Comparison of ENCODE assay signal across 9 cellular contexts in the genomic region with DNA sequence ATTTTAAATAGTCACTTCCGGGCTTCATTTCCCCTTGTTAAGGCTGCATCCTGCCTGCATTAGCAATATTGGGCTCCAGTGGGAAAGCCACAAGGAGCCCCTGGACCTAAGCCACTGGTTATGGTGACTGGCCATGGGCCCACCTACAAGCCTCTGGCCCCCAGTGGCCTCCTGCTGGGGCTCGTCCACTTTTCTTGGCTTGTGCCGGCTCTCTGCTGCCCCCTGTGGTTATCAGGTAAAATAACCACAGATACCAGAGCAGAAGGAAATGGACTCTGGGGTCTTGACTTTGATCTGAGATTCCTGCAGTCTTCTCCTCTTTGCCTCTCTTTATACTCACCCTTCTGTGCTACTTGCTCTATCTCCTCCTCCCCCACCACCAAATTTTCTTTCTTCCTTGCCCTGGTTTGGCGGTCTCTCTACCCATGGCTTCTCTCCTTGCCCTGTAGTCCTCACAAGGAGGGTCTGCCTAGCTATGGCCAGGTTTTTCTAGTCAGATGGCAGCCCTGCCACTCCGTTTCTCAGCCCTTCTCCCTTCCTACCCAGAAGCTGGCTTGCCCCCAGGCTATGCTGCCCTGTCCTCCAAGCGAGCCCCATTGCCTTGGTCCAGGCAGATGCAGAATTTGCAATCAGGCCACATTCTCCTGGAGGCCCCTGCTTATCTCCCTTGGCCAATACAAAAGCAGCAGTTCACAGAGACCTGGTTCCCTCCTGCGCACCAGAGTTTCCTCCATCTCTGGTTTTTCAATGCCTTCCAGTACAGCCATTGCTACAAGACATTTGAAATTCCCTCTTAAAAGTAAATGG.
A peak's percentile ranks its signal among the peaks of the same experiment; 100 is the strongest.
DNase-seq lines count a peak whose midpoint lies in the region; ATAC-seq and TF ChIP-seq lines count a peak whose summit lies in the region.
"Had no signal": no experiment of that assay in that cellular context is flagged by ENCODE, and none has a peak within 500 bp of the region (broad histone marks: within the 10 kb centered on the region; RNA-seq: fewer than 3 reads in every experiment).

No MANE protein-coding gene starts in this region.

- H3K4me2 ChIP-seq in H9 (ENCODE audit: insufficient read depth, insufficient read length, low read length): no peak overlapping the region

- H2BK5ac ChIP-seq in H9 (ENCODE audit: insufficient read length, low read length): no peak overlapping the region

- no peaks in the 10 kb centered on the region for H3K36me3 Mint-ChIP-seq in CD8-positive, alpha-beta T cell
- H3K36me3 Mint-ChIP-seq in H9 (ENCODE audit: insufficient read depth in 1 of 3, low read depth in 3 of 3): peaks cover 0 to 4% (median 3%) of the 10 kb centered on the region in 3 experiments; a peak in 2 of 7 replicates
- no peaks in the 10 kb centered on the region for H3K36me3 Mint-ChIP-seq in neural crest cell (ENCODE audit: low read depth)
- H3K36me3 Mint-ChIP-seq: IgD-negative memory B cell had no signal

- H2BK120ac ChIP-seq in H9 (ENCODE audit: low read depth, low read length, poor library complexity, severe bottlenecking): no peak overlapping the region

- no peak overlapping the region for H3T11ph ChIP-seq in H9 (ENCODE audit: low read length)

- no peak overlapping the region; the same call in 1 of the 2 replicates for H3K14ac ChIP-seq in H9 (ENCODE audit: insufficient read depth, low read length)

- no peak overlapping the region for H3K56ac ChIP-seq in H9 (ENCODE audit: insufficient read length, low read depth, low read length)

- H3K18ac ChIP-seq in H9 (ENCODE audit: insufficient read length, low read depth, low read length): no peak overlapping the region

- CTCF ChIA-PET in CD8-positive, alpha-beta T cell (lab: Charles Lee): interaction anchor here (1.0 to 2.2 kb wide), 6 partner anchors 19 to 239 kb away, joined by 3 to 7 read pairs (median 5); no protein-coding TSS in a partner anchor

- H3K27ac Mint-ChIP-seq in CD8-positive, alpha-beta T cell: no peak overlapping the region
- H3K27ac Mint-ChIP-seq in H9: no peak overlapping the region; a peak in 1 of 7 replicates
- no peak overlapping the region for H3K27ac Mint-ChIP-seq in neural crest cell (ENCODE audit: unreplicated experiment)

- no peaks in the 10 kb centered on the region for H3K4me1 Mint-ChIP-seq in CD8-positive, alpha-beta T cell (ENCODE audit: low read depth)
- H3K4me1 Mint-ChIP-seq in H9 (peaks cover 4% of the 10 kb centered on the region in 2 experiments; a peak in 3 of 4 replicates), neural crest cell (peaks cover 12% of the 10 kb centered on the region)

- no peaks in the 10 kb centered on the region for H4K20me1 ChIP-seq in H9 (ENCODE audit: control insufficient read depth, insufficient read depth, insufficient read length)

- no peak overlapping the region for H3K4me3 ChIP-seq in CD8-positive, alpha-beta T cell (ENCODE audit: low read depth, low read length)
- no peak overlapping the region for H3K4me3 ChIP-seq in esophagus squamous epithelium

- no peaks in the 10 kb centered on the region for H3K79me2 ChIP-seq in H9 (ENCODE audit: insufficient read depth, low read length)

- TF ChIP-seq CTCF in CD8-positive, alpha-beta T cell (IDR thresholded peaks at IDR 0.05): peak; percentile 81
- TF ChIP-seq CTCF in H9 (conservative IDR thresholded peaks at IDR 0.05): peak; percentile 87
- peak; percentile 46 to 65 (median 52) for TF ChIP-seq CTCF in esophagus squamous epithelium (IDR thresholded peaks at IDR 0.05)
- TF ChIP-seq CTCF in neural crest cell (conservative IDR thresholded peaks at IDR 0.05): peak; percentile 78

- no peak overlapping the region for H3K23ac ChIP-seq in H9 (ENCODE audit: insufficient read length, low read depth, low read length)

- no peaks in the 10 kb centered on the region for H3K79me1 ChIP-seq in H9 (ENCODE audit: insufficient read depth, low read depth, low read length, poor library complexity, severe bottlenecking)

- intact Hi-C loops in CD8-positive, alpha-beta T cell (cut with DNase I, micrococcal nuclease): loop anchor here (2.0 to 5.0 kb wide), 2 partner anchors 239 kb away; no protein-coding TSS in a partner anchor
- intact Hi-C loops in esophagus squamous epithelium (cut with DNase I): no loop called here

- H2AK5ac ChIP-seq in H9 (ENCODE audit: insufficient read length, low read length): no peak overlapping the region

- H3K4ac ChIP-seq in H9 (ENCODE audit: low read depth, low read length): no peak overlapping the region

- TF ChIP-seq POLR2A in esophagus squamous epithelium (IDR thresholded peaks at IDR 0.05): no peak

- no peaks in the 10 kb centered on the region for H3K36me3 ChIP-seq in CD8-positive, alpha-beta T cell (ENCODE audit: insufficient read depth, low read length)
- no peaks in the 10 kb centered on the region for H3K36me3 ChIP-seq in esophagus squamous epithelium

- no peak overlapping the region for H4K91ac ChIP-seq in H9 (ENCODE audit: insufficient read length, low read depth, low read length)

- no peak overlapping the region for H4K8ac ChIP-seq in H9 (replicated peaks; ENCODE audit: insufficient read length, low read depth, low read length)

- H4K5ac ChIP-seq in H9 (ENCODE audit: insufficient read length, low read depth, low read length): no peak overlapping the region

- H3K9me3 ChIP-seq in CD8-positive, alpha-beta T cell (ENCODE audit: low read length): no peaks in the 10 kb centered on the region
- H3K9me3 ChIP-seq in H9 (ENCODE audit: control insufficient read depth, low read depth, low read length) (no peaks in the 10 kb centered on the region), esophagus squamous epithelium (no peaks in the 10 kb centered on the region)

- no peak overlapping the region for H2AFZ ChIP-seq in H9 (ENCODE audit: low read length)

- H3K4me1 ChIP-seq in CD8-positive, alpha-beta T cell (ENCODE audit: insufficient read depth, low read length): no peaks in the 10 kb centered on the region
- H3K4me1 ChIP-seq in H9 (ENCODE audit: insufficient read depth, low read length): no peaks in the 10 kb centered on the region
- H3K4me1 ChIP-seq in esophagus squamous epithelium: peaks cover 0 to 15% (median 0%) of the 10 kb centered on the region in 3 donors

- H3K27ac ChIP-seq in CD8-positive, alpha-beta T cell (ENCODE audit: low read depth, low read length): no peak overlapping the region
- H3K27ac ChIP-seq in H9 (ENCODE audit: insufficient read length, low read depth, low read length) (no peak overlapping the region), esophagus squamous epithelium (no peak overlapping the region)

- H3K23me2 ChIP-seq in H9 (ENCODE audit: insufficient read length, low read depth, low read length, poor library complexity, severe bottlenecking): no peaks in the 10 kb centered on the region

- H3K9me3 Mint-ChIP-seq in CD8-positive, alpha-beta T cell: peaks cover 6% of the 10 kb centered on the region
- H3K9me3 Mint-ChIP-seq in H9: peaks cover 0 to 4% of the 10 kb centered on the region in 2 experiments; a peak in 3 of 5 replicates
- no peaks in the 10 kb centered on the region for H3K9me3 Mint-ChIP-seq in neural crest cell

- POLR2A ChIA-PET in CD8-positive, alpha-beta T cell (lab: Charles Lee): no interaction called here

- no peak for ATAC-seq in CD8-positive, alpha-beta T cell
- ATAC-seq in GM21737 (IDR thresholded peaks at IDR 0.05; ENCODE audit: unreplicated experiment): no peak
- no peak for ATAC-seq in GM21717 (IDR thresholded peaks at IDR 0.05; ENCODE audit: unreplicated experiment)

- WGBS in H9 (ENCODE audit: extremely low coverage, insufficient read length, low lambda C conversion rate): no CpG with 5 or more reads among the region's 7 CpGs
- 45 to 49% methylated on average over 6 to 7 of the region's 7 CpGs for WGBS in esophagus squamous epithelium, 2 donors

- DNase-seq in CD8-positive, alpha-beta T cell: peak in 4 of 7 experiments; percentile 2 to 54 (median 30)
- peak; percentile 78 for DNase-seq in H9
- DNase-seq in SW480 (ENCODE audit: low spot score): peak; percentile 36
- DNase-seq in esophagus squamous epithelium (lab: John Stamatoyannopoulos, UW): no peak
- DNase-seq in neural crest cell (ENCODE audit: low read depth, low spot score): peak; percentile 49
- no peak for DNase-seq in NCI-H1930 (lab: John Stamatoyannopoulos, UW)

- H2BK12ac ChIP-seq in H9 (ENCODE audit: insufficient read length, low read depth, low read length): no peak overlapping the region

- H3K27me3 Mint-ChIP-seq in CD8-positive, alpha-beta T cell (ENCODE audit: low read depth): no peaks in the 10 kb centered on the region
- H3K27me3 Mint-ChIP-seq in H9 (ENCODE audit: low read depth): no peaks in the 10 kb centered on the region; the same call in 1 of the 2 replicates
- no peaks in the 10 kb centered on the region for H3K27me3 Mint-ChIP-seq in neural crest cell (ENCODE audit: low read depth)

- H3K4me3 Mint-ChIP-seq in CD8-positive, alpha-beta T cell: no peak overlapping the region
- H3K4me3 Mint-ChIP-seq in H9: no peak overlapping the region
- no peak overlapping the region for H3K4me3 Mint-ChIP-seq in neural crest cell

- H2BK20ac ChIP-seq in H9 (ENCODE audit: low read depth, low read length, poor library complexity, severe bottlenecking): no peak overlapping the region

- H3K27me3 ChIP-seq in CD8-positive, alpha-beta T cell (ENCODE audit: insufficient read depth, low read length): no peaks in the 10 kb centered on the region
- H3K27me3 ChIP-seq in H9 (ENCODE audit: insufficient read depth, low read length) (no peaks in the 10 kb centered on the region), esophagus squamous epithelium (no peaks in the 10 kb centered on the region)

- no peak overlapping the region for H3K9ac ChIP-seq in H9 (ENCODE audit: extremely low read depth, insufficient read length, low read length)

- H2BK15ac ChIP-seq in H9 (ENCODE audit: low read depth, low read length): no peak overlapping the region

Comparison
In these comparisons a context has a peak if more than half of its experiments do, and no peak if none do; other contexts are left out.
1. DNase-seq: peak in CD8-positive, alpha-beta T cell (4 of 7), H9 (single experiment), SW480 (single experiment) and neural crest cell (single experiment); none in esophagus squamous epithelium (single experiment) and NCI-H1930 (0 of 2).
2. Peak in every context shown above with its lines, with median percentiles within 50 percentile points of each other: CTCF ChIP-seq.